17 cellular contexts compared by ENCODE assay signal in the genomic region with DNA sequence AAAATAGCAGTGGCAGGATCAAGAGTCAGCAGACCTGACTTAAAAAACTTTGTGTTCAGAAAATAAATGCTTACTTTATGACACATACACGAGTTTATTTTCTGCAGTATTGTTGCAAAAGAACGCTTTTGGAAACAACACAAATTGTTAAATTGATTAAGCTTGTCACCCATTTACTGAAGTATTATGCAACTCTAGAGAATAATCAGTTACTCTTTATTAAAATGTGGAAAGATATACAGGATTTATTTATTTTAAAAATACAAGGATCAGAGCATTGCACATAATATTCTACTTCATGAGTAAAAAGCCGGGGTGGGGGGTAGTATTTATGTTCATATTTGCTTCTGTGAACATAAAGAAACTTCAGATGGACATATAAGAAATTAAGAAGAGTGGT. TPM values are rescaled to one million over a fixed set of nuclear protein-coding genes. Genes with fewer than 3 reads are reported as not detected.
DNase-seq lines count a peak whose midpoint lies in the region; ATAC-seq lines count a peak whose summit lies in the region.
"Had no signal": no experiment of that assay in that cellular context is flagged by ENCODE, and none has a peak within 500 bp of the region (broad histone marks: within the 10 kb centered on the region; RNA-seq: fewer than 3 reads in every experiment).

No MANE protein-coding gene starts in this region.

- ATAC-seq in T-cell (replicated peaks in 1 of 4) (no peak), HG02884 (IDR thresholded peaks at IDR 0.05; ENCODE audit: unreplicated experiment) (no peak)
- ATAC-seq: body of pancreas, esophagus mucosa had no signal

- intact Hi-C loops in activated CD4-positive, alpha-beta T cell treated with anti-CD3 and anti-CD28 coated beads, Interleukin-2, amount 10 ng/mL, durations not matched to agents 24 days and 14 days (cut with micrococcal nuclease) = no loop called here

- H3K9me3 Mint-ChIP-seq in activated CD4-positive, alpha-beta T cell treated with anti-CD3 and anti-CD28 coated beads, Interleukin-2, amount 10 ng/mL, durations not matched to agents 24 days and 14 days = no peaks in the 10 kb centered on the region
- H3K9me3 Mint-ChIP-seq in T-cell = no peaks in the 10 kb centered on the region

- H3K27me3 Mint-ChIP-seq in activated CD4-positive, alpha-beta T cell treated with anti-CD3 and anti-CD28 coated beads, Interleukin-2, amount 10 ng/mL, durations not matched to agents 24 days and 14 days = no peaks in the 10 kb centered on the region
- no peaks in the 10 kb centered on the region for H3K27me3 Mint-ChIP-seq in T-cell

- H3K4me3 Mint-ChIP-seq in activated CD4-positive, alpha-beta T cell treated with anti-CD3 and anti-CD28 coated beads, Interleukin-2, amount 10 ng/mL, durations not matched to agents 24 days and 14 days = peak overlapping the region; percentile 90
- H3K4me3 Mint-ChIP-seq in T-cell = peak overlapping the region; percentile 92 to 95 (median 95)

- peak overlapping the region; percentile 90 for H3K27ac ChIP-seq in effector memory CD4-positive, alpha-beta T cell (ENCODE audit: insufficient read depth, low read length, poor library complexity, severe bottlenecking)
- H3K27ac ChIP-seq in skin epidermis = peak overlapping the region in 12 of 21 experiments; percentile 5 to 93 (median 80)
- H3K27ac ChIP-seq: body of pancreas had no signal

- H3K4me1 ChIP-seq in effector memory CD4-positive, alpha-beta T cell (ENCODE audit: control insufficient read depth, insufficient read depth, low read length, poor library complexity, severe bottlenecking) = peaks cover 22% of the 10 kb centered on the region
- H3K4me1 ChIP-seq: body of pancreas, transverse colon had no signal

- CTCF ChIA-PET in T-cell (lab: Charles Lee) = interaction anchor here (0.7 to 4.5 kb wide), 8 partner anchors 8 to 1162 kb away, joined by 3 to 67 read pairs (median 4); partner anchors contain the start of gene FYB1 (in 1 of the 2)

- no peaks in the 10 kb centered on the region for H3K9me3 ChIP-seq in effector memory CD4-positive, alpha-beta T cell (ENCODE audit: control insufficient read depth, low read length)
- H3K9me3 ChIP-seq: body of pancreas, transverse colon had no signal

- H3K4me1 Mint-ChIP-seq in activated CD4-positive, alpha-beta T cell treated with anti-CD3 and anti-CD28 coated beads, Interleukin-2, amount 10 ng/mL, durations not matched to agents 24 days and 14 days = peaks cover 47% of the 10 kb centered on the region
- H3K4me1 Mint-ChIP-seq in T-cell = peaks cover 37 to 44% (median 43%) of the 10 kb centered on the region in 3 donors

- peak overlapping the region; percentile 58 for H3K4me3 ChIP-seq in effector memory CD4-positive, alpha-beta T cell (ENCODE audit: insufficient read depth, low read depth, low read length, poor library complexity, severe bottlenecking)
- H3K4me3 ChIP-seq in skin epidermis = peak overlapping the region in 6 of 7 experiments; percentile 2 to 33 (median 21)
- H3K4me3 ChIP-seq: body of pancreas had no signal

- H3K27me3 ChIP-seq in effector memory CD4-positive, alpha-beta T cell (replicated peaks; ENCODE audit: control insufficient read depth, insufficient read depth, low read length, poor library complexity, severe bottlenecking) = no peaks in the 10 kb centered on the region
- H3K27me3 ChIP-seq: body of pancreas, transverse colon had no signal

- peaks cover 5% of the 10 kb centered on the region for H3K36me3 ChIP-seq in effector memory CD4-positive, alpha-beta T cell (ENCODE audit: control insufficient read depth, insufficient read depth, low read length)
- H3K36me3 ChIP-seq: transverse colon had no signal

- POLR2A ChIA-PET in T-cell (lab: Charles Lee) = interaction anchor here in 1 of 2 donors (1.1 to 2.3 kb wide), 3 partner anchors 13 to 18 kb away, joined by 3 to 9 read pairs (median 6); no protein-coding TSS in a partner anchor

- H3K36me3 Mint-ChIP-seq in activated CD4-positive, alpha-beta T cell treated with anti-CD3 and anti-CD28 coated beads, Interleukin-2, amount 10 ng/mL, durations not matched to agents 24 days and 14 days (ENCODE audit: low read depth) = peaks cover 20% of the 10 kb centered on the region
- H3K36me3 Mint-ChIP-seq in T-cell = peaks cover 37% of the 10 kb centered on the region

- DNase-seq in activated CD4-positive, alpha-beta T cell treated with anti-CD3 and anti-CD28 coated beads, Interleukin-2, amount 10 ng/mL, durations not matched to agents 24 days and 14 days = no peak
- no peak for DNase-seq in activated CD4-positive, alpha-beta T cell treated with anti-CD3 and anti-CD28 coated beads, Interleukin-2, amount 50 U/mL, for 4 hours
- DNase-seq in T-cell (no peak), DMS153 (lab: John Stamatoyannopoulos, UW) (no peak), HuH-7.5 (ENCODE audit: low spot score) (no peak)
- no peak for DNase-seq in effector memory CD4-positive, alpha-beta T cell
- DNase-seq: body of pancreas; EL; head of caudate nucleus; NCI-H187 treated with DMSO at 0.1 percent for 48 hours; NCI-H446 treated with DMSO at 0.1 percent for 48 hours; occipital lobe; stimulated activated CD4-positive, alpha-beta T cell treated with anti-CD3 and anti-CD28 coated beads, Interleukin-4, amount 100 ng/mL, for 4 hours; transverse colon had no signal

- peak overlapping the region; percentile 90 for H3K27ac Mint-ChIP-seq in activated CD4-positive, alpha-beta T cell treated with anti-CD3 and anti-CD28 coated beads, Interleukin-2, amount 10 ng/mL, durations not matched to agents 24 days and 14 days
- peak overlapping the region; percentile 96 to 98 for H3K27ac Mint-ChIP-seq in T-cell

RNA-seq across cellular contexts. Expression of gene FYB1, which starts 20.0 kb away (rescaled TPM):
- 84.9 and 93.7 TPM in 2 replicates for total RNA-seq in activated CD4-positive, alpha-beta T cell treated with anti-CD3 and anti-CD28 coated beads, Interleukin-2, amount 10 ng/mL, durations not matched to agents 24 days and 14 days
- total RNA-seq in T-cell = 100 to 1,000 TPM; 372 to 769 (median 428) TPM
